8 cellular contexts compared by ENCODE assay signal in genomic region chr1:224183591-224184312, GRCh38. TPM values are rescaled to one million over a fixed set of nuclear protein-coding genes. Genes with fewer than 3 reads are reported as not detected.
DNase-seq lines count a peak whose midpoint lies in the region; ATAC-seq and TF ChIP-seq lines count a peak whose summit lies in the region.

No MANE protein-coding gene starts in this region.

- H3K4me3 Mint-ChIP-seq in activated T-helper 1 cell treated with anti-CD3 and anti-CD28 coated beads, Interleukin-12 subunit alpha, Interleukin-12 subunit beta, Interleukin-2, Interleukin-4 antibody, amounts not matched to agents 30 ng/mL and 10 ng/mL and 1 ng/mL, durations not matched to agents 14 hours and 24 hours and 36 hours = peak overlapping the region; percentile 96
- peak overlapping the region; percentile 95 for H3K4me3 Mint-ChIP-seq in natural killer cell treated with Interleukin-12 subunit alpha and Interleukin-12 subunit beta and Interleukin-15 and Interleukin-18, amount 100 ng/mL, for 72 hours

- peak; percentile 45 for ATAC-seq in GM19452 (IDR thresholded peaks at IDR 0.05; ENCODE audit: unreplicated experiment)
- ATAC-seq in HG03558 (IDR thresholded peaks at IDR 0.05; ENCODE audit: extremely low read depth, unreplicated experiment) = peak; percentile 25
- ATAC-seq in natural killer cell treated with Interleukin-12 subunit alpha and Interleukin-12 subunit beta and Interleukin-15 and Interleukin-18, amount 100 ng/mL, for 72 hours = peak; percentile 80 to 84

- H3K9me3 ChIP-seq in OCI-LY3 (ENCODE audit: insufficient read depth, low read length) = no peaks in the 10 kb centered on the region

- H3K79me2 ChIP-seq in OCI-LY3 (ENCODE audit: low read length) = peaks cover 56% of the 10 kb centered on the region

- H3K36me3 ChIP-seq in OCI-LY3 (replicated peaks; ENCODE audit: low read depth, low read length) = peaks cover 34% of the 10 kb centered on the region

- intact Hi-C loops in activated T-helper 1 cell treated with anti-CD3 and anti-CD28 coated beads, Interleukin-12 subunit alpha, Interleukin-12 subunit beta, Interleukin-2, Interleukin-4 antibody, amounts not matched to agents 30 ng/mL and 10 ng/mL and 1 ng/mL, durations not matched to agents 14 hours and 24 hours and 36 hours (cut with micrococcal nuclease) = loop anchor here (1.0 to 5.0 kb wide), 8 partner anchors 21 to 351 kb away; partner anchors contain the start of gene WDR26

- H3K27me3 Mint-ChIP-seq in activated T-helper 1 cell treated with anti-CD3 and anti-CD28 coated beads, Interleukin-12 subunit alpha, Interleukin-12 subunit beta, Interleukin-2, Interleukin-4 antibody, amounts not matched to agents 30 ng/mL and 10 ng/mL and 1 ng/mL, durations not matched to agents 14 hours and 24 hours and 36 hours (ENCODE audit: insufficient read depth) = peaks cover 3% of the 10 kb centered on the region
- H3K27me3 Mint-ChIP-seq in natural killer cell treated with Interleukin-12 subunit alpha and Interleukin-12 subunit beta and Interleukin-15 and Interleukin-18, amount 100 ng/mL, for 72 hours = no peaks in the 10 kb centered on the region

- H3K27ac ChIP-seq in OCI-LY3 (ENCODE audit: low read length) = peak overlapping the region; percentile 90

- peaks cover 44% of the 10 kb centered on the region for H4K20me1 ChIP-seq in OCI-LY3 (ENCODE audit: insufficient read depth, low read length)

- peak overlapping the region; percentile 90 for H3K9ac ChIP-seq in OCI-LY3 (ENCODE audit: low read length)

- peaks cover 53% of the 10 kb centered on the region for H3K4me1 Mint-ChIP-seq in activated T-helper 1 cell treated with anti-CD3 and anti-CD28 coated beads, Interleukin-12 subunit alpha, Interleukin-12 subunit beta, Interleukin-2, Interleukin-4 antibody, amounts not matched to agents 30 ng/mL and 10 ng/mL and 1 ng/mL, durations not matched to agents 14 hours and 24 hours and 36 hours (ENCODE audit: low read depth)
- peaks cover 36 to 37% of the 10 kb centered on the region in 2 donors for H3K4me1 Mint-ChIP-seq in natural killer cell treated with Interleukin-12 subunit alpha and Interleukin-12 subunit beta and Interleukin-15 and Interleukin-18, amount 100 ng/mL, for 72 hours (ENCODE audit: low read depth in 2 of 2)

- peaks cover 26% of the 10 kb centered on the region for H3K36me3 Mint-ChIP-seq in activated T-helper 1 cell treated with anti-CD3 and anti-CD28 coated beads, Interleukin-12 subunit alpha, Interleukin-12 subunit beta, Interleukin-2, Interleukin-4 antibody, amounts not matched to agents 30 ng/mL and 10 ng/mL and 1 ng/mL, durations not matched to agents 14 hours and 24 hours and 36 hours (ENCODE audit: low read depth)
- peaks cover 11% of the 10 kb centered on the region for H3K36me3 Mint-ChIP-seq in natural killer cell treated with Interleukin-12 subunit alpha and Interleukin-12 subunit beta and Interleukin-15 and Interleukin-18, amount 100 ng/mL, for 72 hours

- H2AFZ ChIP-seq in OCI-LY3 (ENCODE audit: low read depth, low read length) = no peak overlapping the region

- H3K4me2 ChIP-seq in OCI-LY3 (ENCODE audit: low read length) = peak overlapping the region; percentile 71

- H3K9me3 Mint-ChIP-seq in activated T-helper 1 cell treated with anti-CD3 and anti-CD28 coated beads, Interleukin-12 subunit alpha, Interleukin-12 subunit beta, Interleukin-2, Interleukin-4 antibody, amounts not matched to agents 30 ng/mL and 10 ng/mL and 1 ng/mL, durations not matched to agents 14 hours and 24 hours and 36 hours = no peaks in the 10 kb centered on the region
- H3K9me3 Mint-ChIP-seq in natural killer cell treated with Interleukin-12 subunit alpha and Interleukin-12 subunit beta and Interleukin-15 and Interleukin-18, amount 100 ng/mL, for 72 hours = no peaks in the 10 kb centered on the region

- DNase-seq in COR-L47 (lab: John Stamatoyannopoulos, UW) (peak; percentile 60), fibroblast of peridontal ligament (ENCODE audit: extremely low read depth) (peak; percentile 73), superior temporal gyrus (ENCODE audit: extremely low spot score) (peak; percentile 72)
- peak; percentile 45 for DNase-seq in activated T-helper 1 cell treated with anti-CD3 and anti-CD28 coated beads, Interleukin-12 subunit alpha, Interleukin-12 subunit beta, Interleukin-2, Interleukin-4 antibody, amounts not matched to agents 30 ng/mL and 10 ng/mL and 1 ng/mL, durations not matched to agents 14 hours and 24 hours and 36 hours (ENCODE audit: low spot score)
- DNase-seq in natural killer cell treated with Interleukin-12 subunit alpha and Interleukin-12 subunit beta and Interleukin-15 and Interleukin-18, amount 100 ng/mL, for 72 hours (ENCODE audit: low spot score) = peak; percentile 81

- TF ChIP-seq CTCF in OCI-LY3 (IDR thresholded peaks at IDR 0.05; ENCODE audit: low read depth, low read length) = peak; percentile 30

- H3K27me3 ChIP-seq in OCI-LY3 (ENCODE audit: low read depth, low read length) = peaks cover 10% of the 10 kb centered on the region

- H3K27ac Mint-ChIP-seq in activated T-helper 1 cell treated with anti-CD3 and anti-CD28 coated beads, Interleukin-12 subunit alpha, Interleukin-12 subunit beta, Interleukin-2, Interleukin-4 antibody, amounts not matched to agents 30 ng/mL and 10 ng/mL and 1 ng/mL, durations not matched to agents 14 hours and 24 hours and 36 hours = peak overlapping the region; percentile 90
- H3K27ac Mint-ChIP-seq in natural killer cell treated with Interleukin-12 subunit alpha and Interleukin-12 subunit beta and Interleukin-15 and Interleukin-18, amount 100 ng/mL, for 72 hours = peak overlapping the region; percentile 81 to 91

- H3K4me3 ChIP-seq in OCI-LY3 (ENCODE audit: low read length) = peak overlapping the region; percentile 85

- H3K4me1 ChIP-seq in OCI-LY3 (ENCODE audit: low read length) = peaks cover 44% of the 10 kb centered on the region

RNA-seq across cellular contexts. Expression of gene DEGS1, which starts 0.7 kb away (rescaled TPM):
- total RNA-seq in activated T-helper 1 cell treated with anti-CD3 and anti-CD28 coated beads, Interleukin-12 subunit alpha, Interleukin-12 subunit beta, Interleukin-2, Interleukin-4 antibody, amounts not matched to agents 30 ng/mL and 10 ng/mL and 1 ng/mL, durations not matched to agents 14 hours and 24 hours and 36 hours = 54.7 and 57.1 TPM in 2 replicates
- total RNA-seq in natural killer cell treated with Interleukin-12 subunit alpha and Interleukin-12 subunit beta and Interleukin-15 and Interleukin-18, amount 100 ng/mL, for 72 hours = 10 to 100 TPM; 60.3 to 92.7 TPM

Comparison
In these comparisons a context has a peak if more than half of its experiments do, and no peak if none do; other contexts are left out.
1. Peak in every context shown above with its lines: DNase-seq, ATAC-seq, H3K4me3 ChIP-seq and H3K27ac ChIP-seq.
2. ATAC-seq: peak in every context shown above with its lines; median percentile 82 in natural killer cell treated with Interleukin-12 subunit alpha and Interleukin-12 subunit beta and Interleukin-15 and Interleukin-18, amount 100 ng/mL, for 72 hours; 45 in GM19452; 25 in HG03558.